In the genomic region with DNA sequence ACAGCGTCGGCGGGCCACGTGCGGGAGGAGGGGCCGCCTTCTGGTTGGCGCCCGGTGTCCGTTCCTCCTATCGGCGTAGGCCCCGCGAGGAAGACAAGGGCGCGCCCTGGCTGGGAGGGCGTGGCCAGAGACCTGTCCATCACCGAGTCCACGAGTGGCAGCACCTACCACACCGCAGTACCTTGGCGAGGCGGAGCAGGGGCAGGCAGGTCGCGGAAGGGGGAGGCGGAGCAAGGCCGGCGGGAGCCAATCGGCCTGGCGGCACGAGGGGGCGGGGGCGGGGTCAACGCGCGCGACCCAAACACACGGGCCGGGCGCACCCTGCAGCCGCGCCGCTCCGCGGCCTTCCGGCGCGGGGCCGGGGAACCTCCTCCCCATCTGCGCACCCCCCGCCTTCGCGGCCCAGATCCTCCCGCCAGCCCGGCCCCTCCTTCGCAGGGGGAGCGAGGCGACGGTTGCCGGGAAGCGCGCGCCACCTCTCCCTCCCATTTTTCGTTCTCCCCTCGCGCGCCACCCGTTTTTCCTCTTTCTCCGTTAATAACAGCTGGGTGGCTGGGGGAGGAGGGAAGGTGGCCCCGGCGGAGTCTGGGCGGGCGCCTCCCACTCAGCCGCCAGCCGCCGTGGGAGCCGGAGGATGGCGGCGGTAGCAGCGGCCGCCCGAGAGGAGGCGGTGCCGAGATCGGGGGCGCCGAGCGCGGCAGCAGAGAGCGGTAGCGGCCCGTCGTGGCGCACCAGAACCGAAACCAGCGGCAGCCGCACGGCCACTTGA, we compare ENCODE assay signal across 1 cellular context.
TF ChIP-seq lines count a peak whose summit lies in the region.

A gene (plus strand): TSS at position 300 of the 769 bp plus-strand sequence. CDS start 761 bp downstream, outside the sequence.

TF ChIP-seq in GM12878, 131 proteins besides CTCF, POLR2A, EP300 and RAD21 (continued from another document and continues in another):
- TF ChIP-seq, protein P1, sequence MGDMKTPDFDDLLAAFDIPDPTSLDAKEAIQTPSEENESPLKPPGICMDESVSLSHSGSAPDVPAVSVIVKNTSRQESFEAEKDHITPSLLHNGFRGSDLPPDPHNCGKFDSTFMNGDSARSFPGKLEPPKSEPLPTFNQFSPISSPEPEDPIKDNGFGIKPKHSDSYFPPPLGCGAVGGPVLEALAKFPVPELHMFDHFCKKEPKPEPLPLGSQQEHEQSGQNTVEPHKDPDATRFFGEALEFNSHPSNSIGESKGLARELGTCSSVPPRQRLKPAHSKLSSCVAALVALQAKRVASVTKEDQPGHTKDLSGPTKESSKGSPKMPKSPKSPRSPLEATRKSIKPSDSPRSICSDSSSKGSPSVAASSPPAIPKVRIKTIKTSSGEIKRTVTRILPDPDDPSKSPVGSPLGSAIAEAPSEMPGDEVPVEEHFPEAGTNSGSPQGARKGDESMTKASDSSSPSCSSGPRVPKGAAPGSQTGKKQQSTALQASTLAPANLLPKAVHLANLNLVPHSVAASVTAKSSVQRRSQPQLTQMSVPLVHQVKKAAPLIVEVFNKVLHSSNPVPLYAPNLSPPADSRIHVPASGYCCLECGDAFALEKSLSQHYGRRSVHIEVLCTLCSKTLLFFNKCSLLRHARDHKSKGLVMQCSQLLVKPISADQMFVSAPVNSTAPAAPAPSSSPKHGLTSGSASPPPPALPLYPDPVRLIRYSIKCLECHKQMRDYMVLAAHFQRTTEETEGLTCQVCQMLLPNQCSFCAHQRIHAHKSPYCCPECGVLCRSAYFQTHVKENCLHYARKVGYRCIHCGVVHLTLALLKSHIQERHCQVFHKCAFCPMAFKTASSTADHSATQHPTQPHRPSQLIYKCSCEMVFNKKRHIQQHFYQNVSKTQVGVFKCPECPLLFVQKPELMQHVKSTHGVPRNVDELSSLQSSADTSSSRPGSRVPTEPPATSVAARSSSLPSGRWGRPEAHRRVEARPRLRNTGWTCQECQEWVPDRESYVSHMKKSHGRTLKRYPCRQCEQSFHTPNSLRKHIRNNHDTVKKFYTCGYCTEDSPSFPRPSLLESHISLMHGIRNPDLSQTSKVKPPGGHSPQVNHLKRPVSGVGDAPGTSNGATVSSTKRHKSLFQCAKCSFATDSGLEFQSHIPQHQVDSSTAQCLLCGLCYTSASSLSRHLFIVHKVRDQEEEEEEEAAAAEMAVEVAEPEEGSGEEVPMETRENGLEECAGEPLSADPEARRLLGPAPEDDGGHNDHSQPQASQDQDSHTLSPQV (IDR thresholded peaks at IDR 0.05) = no peak
- no peak for TF ChIP-seq PML (IDR thresholded peaks at IDR 0.05; ENCODE audit: low read length)
- no peak for TF ChIP-seq BCL11A (IDR thresholded peaks at IDR 0.05; ENCODE audit: low read depth, low read length)
- TF ChIP-seq CBX5 (IDR thresholded peaks at IDR 0.05; ENCODE audit: low read depth) = peak; percentile 72; the same call in 1 of the 2 replicates
- no peak for TF ChIP-seq SMAD1 (IDR thresholded peaks at IDR 0.05; ENCODE audit: low read depth, partially characterized antibody)
- TF ChIP-seq, protein P2, sequence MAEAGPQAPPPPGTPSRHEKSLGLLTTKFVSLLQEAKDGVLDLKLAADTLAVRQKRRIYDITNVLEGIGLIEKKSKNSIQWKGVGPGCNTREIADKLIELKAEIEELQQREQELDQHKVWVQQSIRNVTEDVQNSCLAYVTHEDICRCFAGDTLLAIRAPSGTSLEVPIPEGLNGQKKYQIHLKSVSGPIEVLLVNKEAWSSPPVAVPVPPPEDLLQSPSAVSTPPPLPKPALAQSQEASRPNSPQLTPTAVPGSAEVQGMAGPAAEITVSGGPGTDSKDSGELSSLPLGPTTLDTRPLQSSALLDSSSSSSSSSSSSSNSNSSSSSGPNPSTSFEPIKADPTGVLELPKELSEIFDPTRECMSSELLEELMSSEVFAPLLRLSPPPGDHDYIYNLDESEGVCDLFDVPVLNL (IDR thresholded peaks at IDR 0.05; ENCODE audit: low read depth, low read length) = peak; percentile 70; the same call in 1 of the 2 replicates
- TF ChIP-seq IRF4 (IDR thresholded peaks at IDR 0.05; ENCODE audit: low read depth, low read length) = no peak
- TF ChIP-seq, protein P3, sequence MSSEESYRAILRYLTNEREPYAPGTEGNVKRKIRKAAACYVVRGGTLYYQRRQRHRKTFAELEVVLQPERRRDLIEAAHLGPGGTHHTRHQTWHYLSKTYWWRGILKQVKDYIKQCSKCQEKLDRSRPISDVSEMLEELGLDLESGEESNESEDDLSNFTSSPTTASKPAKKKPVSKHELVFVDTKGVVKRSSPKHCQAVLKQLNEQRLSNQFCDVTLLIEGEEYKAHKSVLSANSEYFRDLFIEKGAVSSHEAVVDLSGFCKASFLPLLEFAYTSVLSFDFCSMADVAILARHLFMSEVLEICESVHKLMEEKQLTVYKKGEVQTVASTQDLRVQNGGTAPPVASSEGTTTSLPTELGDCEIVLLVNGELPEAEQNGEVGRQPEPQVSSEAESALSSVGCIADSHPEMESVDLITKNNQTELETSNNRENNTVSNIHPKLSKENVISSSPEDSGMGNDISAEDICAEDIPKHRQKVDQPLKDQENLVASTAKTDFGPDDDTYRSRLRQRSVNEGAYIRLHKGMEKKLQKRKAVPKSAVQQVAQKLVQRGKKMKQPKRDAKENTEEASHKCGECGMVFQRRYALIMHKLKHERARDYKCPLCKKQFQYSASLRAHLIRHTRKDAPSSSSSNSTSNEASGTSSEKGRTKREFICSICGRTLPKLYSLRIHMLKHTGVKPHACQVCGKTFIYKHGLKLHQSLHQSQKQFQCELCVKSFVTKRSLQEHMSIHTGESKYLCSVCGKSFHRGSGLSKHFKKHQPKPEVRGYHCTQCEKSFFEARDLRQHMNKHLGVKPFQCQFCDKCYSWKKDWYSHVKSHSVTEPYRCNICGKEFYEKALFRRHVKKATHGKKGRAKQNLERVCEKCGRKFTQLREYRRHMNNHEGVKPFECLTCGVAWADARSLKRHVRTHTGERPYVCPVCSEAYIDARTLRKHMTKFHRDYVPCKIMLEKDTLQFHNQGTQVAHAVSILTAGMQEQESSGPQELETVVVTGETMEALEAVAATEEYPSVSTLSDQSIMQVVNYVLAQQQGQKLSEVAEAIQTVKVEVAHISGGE (CRISPR knock-in tag; IDR thresholded peaks at IDR 0.05) = no peak
- TF ChIP-seq MEF2B (IDR thresholded peaks at IDR 0.05; ENCODE audit: partially characterized antibody, poor library complexity, severe bottlenecking) = peak; percentile 28
- no peak for TF ChIP-seq BRCA1 (IDR thresholded peaks at IDR 0.05; ENCODE audit: low read depth, low read length)
- TF ChIP-seq GATAD2B (conservative IDR thresholded peaks at IDR 0.05; ENCODE audit: low read depth) = peak; percentile 76; the same call in 1 of the 2 replicates
- TF ChIP-seq IKZF1 (conservative IDR thresholded peaks at IDR 0.05) = peak; percentile 92; the same call in 1 of the 2 replicates
- TF ChIP-seq, protein P4, sequence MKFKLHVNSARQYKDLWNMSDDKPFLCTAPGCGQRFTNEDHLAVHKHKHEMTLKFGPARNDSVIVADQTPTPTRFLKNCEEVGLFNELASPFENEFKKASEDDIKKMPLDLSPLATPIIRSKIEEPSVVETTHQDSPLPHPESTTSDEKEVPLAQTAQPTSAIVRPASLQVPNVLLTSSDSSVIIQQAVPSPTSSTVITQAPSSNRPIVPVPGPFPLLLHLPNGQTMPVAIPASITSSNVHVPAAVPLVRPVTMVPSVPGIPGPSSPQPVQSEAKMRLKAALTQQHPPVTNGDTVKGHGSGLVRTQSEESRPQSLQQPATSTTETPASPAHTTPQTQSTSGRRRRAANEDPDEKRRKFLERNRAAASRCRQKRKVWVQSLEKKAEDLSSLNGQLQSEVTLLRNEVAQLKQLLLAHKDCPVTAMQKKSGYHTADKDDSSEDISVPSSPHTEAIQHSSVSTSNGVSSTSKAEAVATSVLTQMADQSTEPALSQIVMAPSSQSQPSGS (IDR thresholded peaks at IDR 0.05; ENCODE audit: low read length) = no peak
- TF ChIP-seq, protein P5, sequence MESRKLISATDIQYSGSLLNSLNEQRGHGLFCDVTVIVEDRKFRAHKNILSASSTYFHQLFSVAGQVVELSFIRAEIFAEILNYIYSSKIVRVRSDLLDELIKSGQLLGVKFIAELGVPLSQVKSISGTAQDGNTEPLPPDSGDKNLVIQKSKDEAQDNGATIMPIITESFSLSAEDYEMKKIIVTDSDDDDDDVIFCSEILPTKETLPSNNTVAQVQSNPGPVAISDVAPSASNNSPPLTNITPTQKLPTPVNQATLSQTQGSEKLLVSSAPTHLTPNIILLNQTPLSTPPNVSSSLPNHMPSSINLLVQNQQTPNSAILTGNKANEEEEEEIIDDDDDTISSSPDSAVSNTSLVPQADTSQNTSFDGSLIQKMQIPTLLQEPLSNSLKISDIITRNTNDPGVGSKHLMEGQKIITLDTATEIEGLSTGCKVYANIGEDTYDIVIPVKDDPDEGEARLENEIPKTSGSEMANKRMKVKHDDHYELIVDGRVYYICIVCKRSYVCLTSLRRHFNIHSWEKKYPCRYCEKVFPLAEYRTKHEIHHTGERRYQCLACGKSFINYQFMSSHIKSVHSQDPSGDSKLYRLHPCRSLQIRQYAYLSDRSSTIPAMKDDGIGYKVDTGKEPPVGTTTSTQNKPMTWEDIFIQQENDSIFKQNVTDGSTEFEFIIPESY (IDR thresholded peaks at IDR 0.05) = no peak
- TF ChIP-seq SUPT20H (IDR thresholded peaks at IDR 0.05; ENCODE audit: borderline replicate concordance, control insufficient read depth, low read depth, low read length) = no peak
- peak; percentile 79; the same call in 1 of the 2 replicates for TF ChIP-seq SIN3A (IDR thresholded peaks at IDR 0.05; ENCODE audit: low read depth, low read length)
- TF ChIP-seq HDGF (IDR thresholded peaks at IDR 0.05) = peak; percentile 99
- TF ChIP-seq, protein P6, sequence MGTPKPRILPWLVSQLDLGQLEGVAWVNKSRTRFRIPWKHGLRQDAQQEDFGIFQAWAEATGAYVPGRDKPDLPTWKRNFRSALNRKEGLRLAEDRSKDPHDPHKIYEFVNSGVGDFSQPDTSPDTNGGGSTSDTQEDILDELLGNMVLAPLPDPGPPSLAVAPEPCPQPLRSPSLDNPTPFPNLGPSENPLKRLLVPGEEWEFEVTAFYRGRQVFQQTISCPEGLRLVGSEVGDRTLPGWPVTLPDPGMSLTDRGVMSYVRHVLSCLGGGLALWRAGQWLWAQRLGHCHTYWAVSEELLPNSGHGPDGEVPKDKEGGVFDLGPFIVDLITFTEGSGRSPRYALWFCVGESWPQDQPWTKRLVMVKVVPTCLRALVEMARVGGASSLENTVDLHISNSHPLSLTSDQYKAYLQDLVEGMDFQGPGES (IDR thresholded peaks at IDR 0.05) = no peak
- no peak for TF ChIP-seq NFIC (IDR thresholded peaks at IDR 0.05; ENCODE audit: low read depth, low read length)
- 0 out of 2 replicates have a peak, but pooled peaks have one; percentile 70 for TF ChIP-seq MYB (IDR thresholded peaks at IDR 0.05; ENCODE audit: borderline replicate concordance, low read depth, low read length)
- no peak for TF ChIP-seq FOXK2 (IDR thresholded peaks at IDR 0.05)
- TF ChIP-seq ZZZ3 (IDR thresholded peaks at IDR 0.05; ENCODE audit: control insufficient read depth, insufficient read length, low read depth) = no peak
- no peak for TF ChIP-seq WRNIP1 (IDR thresholded peaks at IDR 0.05; ENCODE audit: borderline replicate concordance, low read depth, low read length)
- TF ChIP-seq KAT2A (conservative IDR thresholded peaks at IDR 0.05; ENCODE audit: control insufficient read depth, low read depth, low read length) = no peak
- TF ChIP-seq EED (IDR thresholded peaks at IDR 0.05; ENCODE audit: low read depth) = peak; percentile 66
- no peak for TF ChIP-seq CHD4 (IDR thresholded peaks at IDR 0.05)
- TF ChIP-seq RAD51 (IDR thresholded peaks at IDR 0.05) = peak; percentile 90
- peak; percentile 50 for TF ChIP-seq CREM (IDR thresholded peaks at IDR 0.05; ENCODE audit: low read depth)
- no peak for TF ChIP-seq RBBP5 (conservative IDR thresholded peaks at IDR 0.05)
- TF ChIP-seq BHLHE40 (IDR thresholded peaks at IDR 0.05; ENCODE audit: borderline replicate concordance in 1 of 2, low read depth in 2 of 2, low read length in 1 of 2) = peak; percentile 98 to 99
- TF ChIP-seq SMARCA5 (IDR thresholded peaks at IDR 0.05) = peak; percentile 90; the same call in 1 of the 2 replicates
- TF ChIP-seq SMAD5 (IDR thresholded peaks at IDR 0.05; ENCODE audit: low read depth) = no peak
- TF ChIP-seq ZBED1 (IDR thresholded peaks at IDR 0.05; ENCODE audit: borderline replicate concordance) = no peak
- TF ChIP-seq GABPA (IDR thresholded peaks at IDR 0.05; ENCODE audit: low read depth) = no peak
- no peak; the same call in 1 of the 2 replicates for TF ChIP-seq ASH2L (IDR thresholded peaks at IDR 0.05; ENCODE audit: borderline replicate concordance, low read depth)
- no peak for TF ChIP-seq HDAC2 (IDR thresholded peaks at IDR 0.05)
- no peak for TF ChIP-seq NFYA (IDR thresholded peaks at IDR 0.05; ENCODE audit: borderline replicate concordance, low read depth, low read length)
- TF ChIP-seq, protein P7, sequence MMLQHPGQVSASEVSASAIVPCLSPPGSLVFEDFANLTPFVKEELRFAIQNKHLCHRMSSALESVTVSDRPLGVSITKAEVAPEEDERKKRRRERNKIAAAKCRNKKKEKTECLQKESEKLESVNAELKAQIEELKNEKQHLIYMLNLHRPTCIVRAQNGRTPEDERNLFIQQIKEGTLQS (IDR thresholded peaks at IDR 0.05; ENCODE audit: borderline replicate concordance, extremely low read depth, low read depth, low read length) = no peak
- TF ChIP-seq, protein P8, sequence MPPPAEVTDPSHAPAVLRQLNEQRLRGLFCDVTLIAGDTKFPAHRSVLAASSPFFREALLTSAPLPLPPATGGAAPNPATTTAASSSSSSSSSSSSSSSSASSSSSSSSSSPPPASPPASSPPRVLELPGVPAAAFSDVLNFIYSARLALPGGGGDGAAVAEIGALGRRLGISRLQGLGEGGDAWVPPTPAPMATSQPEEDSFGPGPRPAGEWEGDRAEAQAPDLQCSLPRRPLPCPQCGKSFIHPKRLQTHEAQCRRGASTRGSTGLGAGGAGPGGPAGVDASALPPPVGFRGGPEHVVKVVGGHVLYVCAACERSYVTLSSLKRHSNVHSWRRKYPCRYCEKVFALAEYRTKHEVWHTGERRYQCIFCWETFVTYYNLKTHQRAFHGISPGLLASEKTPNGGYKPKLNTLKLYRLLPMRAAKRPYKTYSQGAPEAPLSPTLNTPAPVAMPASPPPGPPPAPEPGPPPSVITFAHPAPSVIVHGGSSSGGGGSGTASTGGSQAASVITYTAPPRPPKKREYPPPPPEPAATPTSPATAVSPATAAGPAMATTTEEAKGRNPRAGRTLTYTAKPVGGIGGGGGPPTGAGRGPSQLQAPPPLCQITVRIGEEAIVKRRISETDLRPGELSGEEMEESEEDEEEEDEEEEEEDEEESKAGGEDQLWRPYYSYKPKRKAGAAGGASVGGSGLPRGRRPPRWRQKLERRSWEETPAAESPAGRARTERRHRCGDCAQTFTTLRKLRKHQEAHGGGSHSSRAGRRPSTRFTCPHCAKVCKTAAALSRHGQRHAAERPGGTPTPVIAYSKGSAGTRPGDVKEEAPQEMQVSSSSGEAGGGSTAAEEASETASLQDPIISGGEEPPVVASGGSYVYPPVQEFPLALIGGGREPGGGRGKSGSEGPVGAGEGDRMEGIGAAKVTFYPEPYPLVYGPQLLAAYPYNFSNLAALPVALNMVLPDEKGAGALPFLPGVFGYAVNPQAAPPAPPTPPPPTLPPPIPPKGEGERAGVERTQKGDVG (CRISPR knock-in tag; IDR thresholded peaks at IDR 0.05) = no peak
- no peak for TF ChIP-seq TBL1XR1 (IDR thresholded peaks at IDR 0.05; ENCODE audit: low read depth, low read length)
- TF ChIP-seq ZNF207 (IDR thresholded peaks at IDR 0.05; ENCODE audit: borderline replicate concordance) = no peak
- TF ChIP-seq ESRRA (IDR thresholded peaks at IDR 0.05; ENCODE audit: low read length) = no peak
- TF ChIP-seq SPI1 (IDR thresholded peaks at IDR 0.05; ENCODE audit: borderline replicate concordance, insufficient read depth, low read depth, low read length) = no peak
- TF ChIP-seq NFXL1 (IDR thresholded peaks at IDR 0.05; ENCODE audit: borderline replicate concordance) = no peak
- no peak for TF ChIP-seq HDAC6 (IDR thresholded peaks at IDR 0.05; ENCODE audit: unreplicated experiment)
- TF ChIP-seq ZNF24 (IDR thresholded peaks at IDR 0.05) = peak; percentile 29; the same call in 1 of the 2 replicates
- no peak for TF ChIP-seq CHD1 (IDR thresholded peaks at IDR 0.05; ENCODE audit: low read depth, low read length)
